In genomic region chr3:5186854-5187151, GRCh38 we compare ENCODE assay signal across 8 cellular contexts. TPM values are rescaled to one million over a fixed set of nuclear protein-coding genes. Genes with fewer than 3 reads are reported as not detected.
DNase-seq lines count a peak whose midpoint lies in the region; ATAC-seq and TF ChIP-seq lines count a peak whose summit lies in the region.

No MANE protein-coding gene starts in this region.

- H3K4me3 ChIP-seq in GM23248 (peak overlapping the region; percentile 76), esophagus (ENCODE audit: low read depth in 1 of 2, low read length in 2 of 2) (peak overlapping the region; percentile 49 to 51), mucosa of descending colon (no peak overlapping the region)

- H3K79me2 ChIP-seq in GM23248 (ENCODE audit: insufficient read depth): peaks cover 42% of the 10 kb centered on the region

- H2AFZ ChIP-seq in GM23248: peak overlapping the region; percentile 79

- H3K9ac ChIP-seq in GM23248: peak overlapping the region; percentile 88

- H3K9me3 ChIP-seq in GM23248 (ENCODE audit: low read depth) (no peaks in the 10 kb centered on the region), esophagus (ENCODE audit: control insufficient read depth in 2 of 2, insufficient read depth in 1 of 2, low read depth in 1 of 2, low read length in 1 of 2) (no peaks in the 10 kb centered on the region), mucosa of descending colon (no peaks in the 10 kb centered on the region)

- peaks cover 16% of the 10 kb centered on the region for H3F3A ChIP-seq in GM23248 (ENCODE audit: insufficient read depth)

- H4K20me1 ChIP-seq in GM23248 (ENCODE audit: insufficient read depth): no peaks in the 10 kb centered on the region

- TF ChIP-seq CTCF in progenitor cell of endocrine pancreas (IDR thresholded peaks at IDR 0.05; ENCODE audit: unreplicated experiment) (no peak), mucosa of descending colon (IDR thresholded peaks at IDR 0.05) (no peak)

- no peaks in the 10 kb centered on the region for H3K9me2 ChIP-seq in GM23248 (ENCODE audit: insufficient read depth)

- peaks cover 1% of the 10 kb centered on the region for H3K36me3 Mint-ChIP-seq in progenitor cell of endocrine pancreas (ENCODE audit: insufficient read depth)

- no peak for ATAC-seq in mucosa of descending colon

- intact Hi-C loops in mucosa of descending colon (cut with DNase I, micrococcal nuclease): loop anchor here in 1 of 2 donors (10.0 kb wide), 1 partner anchor 62 kb away; the partner anchor contains the start of gene ARL8B

- H3K27ac Mint-ChIP-seq in progenitor cell of endocrine pancreas: peak overlapping the region; percentile 95

- in situ Hi-C loops in GM23248 (cut with MboI): no loop called here

- H3K9me3 Mint-ChIP-seq in progenitor cell of endocrine pancreas (ENCODE audit: low read depth): no peaks in the 10 kb centered on the region

- H3K4me1 ChIP-seq in GM23248 (ENCODE audit: insufficient read depth) (peaks cover 17% of the 10 kb centered on the region; the same call in 1 of the 2 replicates), esophagus (ENCODE audit: control insufficient read depth in 2 of 2, insufficient read depth in 2 of 2, low read length in 1 of 2) (peaks cover 0 to 4% of the 10 kb centered on the region in 2 donors), mucosa of descending colon (ENCODE audit: low read depth) (peaks cover 31% of the 10 kb centered on the region)

- H3K27me3 ChIP-seq in GM23248 (replicated peaks; ENCODE audit: insufficient read depth) (no peaks in the 10 kb centered on the region), esophagus (ENCODE audit: control insufficient read depth in 1 of 2, insufficient read depth in 2 of 2, low read length in 2 of 2) (no peaks in the 10 kb centered on the region)

- peak; percentile 74 for DNase-seq in GM23248
- DNase-seq in RKO (ENCODE audit: low spot score): peak; percentile 46
- no peak for DNase-seq in progenitor cell of endocrine pancreas (ENCODE audit: low spot score, unreplicated experiment)
- no peak for DNase-seq in A172 (ENCODE audit: low spot score)
- no peak for DNase-seq in NCI-H526 treated with DMSO at 0.1 percent for 48 hours (lab: John Stamatoyannopoulos, UW)
- no peak for DNase-seq in mucosa of descending colon
- no peak for DNase-seq in DMS79 (lab: John Stamatoyannopoulos, UW)

- 3 to 6% methylated on average over 8 of the region's 8 CpGs for WGBS in GM23248 (ENCODE audit: low coverage in 1 of 2, low lambda C conversion rate in 2 of 2, missing lambda C conversion rate in 2 of 2), 2 experiments
- WGBS in esophagus, 2 donors: 3 to 5% methylated on average over 8 of the region's 8 CpGs

- peak overlapping the region; percentile 83 for H3K4me3 Mint-ChIP-seq in progenitor cell of endocrine pancreas (ENCODE audit: low read depth)

- peak overlapping the region; percentile 85 for H3K4me2 ChIP-seq in GM23248 (ENCODE audit: unreplicated experiment)

- H3K4me1 Mint-ChIP-seq in progenitor cell of endocrine pancreas (ENCODE audit: low read depth): peaks cover 18% of the 10 kb centered on the region

- H3K27ac ChIP-seq in GM23248: peak overlapping the region; percentile 68
- H3K27ac ChIP-seq in esophagus (ENCODE audit: low read depth in 2 of 2, low read length in 1 of 2): peak overlapping the region in 1 of 2 donors; percentile 60

- no peaks in the 10 kb centered on the region for H3K27me3 Mint-ChIP-seq in progenitor cell of endocrine pancreas

- H3K36me3 ChIP-seq in GM23248 (ENCODE audit: low read depth): no peaks in the 10 kb centered on the region
- H3K36me3 ChIP-seq in esophagus (ENCODE audit: control insufficient read depth in 2 of 2, insufficient read depth in 2 of 2, low read length in 1 of 2): peaks cover 0 to 1% of the 10 kb centered on the region in 2 donors
- H3K36me3 ChIP-seq in mucosa of descending colon (ENCODE audit: low read depth): no peaks in the 10 kb centered on the region

RNA-seq across cellular contexts. Expression of gene EDEM1, which starts 0.7 kb away (rescaled TPM):
- 24.3 and 29.2 TPM in 2 replicates for total RNA-seq in GM23248 (2014; rRNA removed; shearing (Covaris generic))
- polyA plus RNA-seq in GM23248 (2016; fragmentation: Nextera tagmentation; extraction: Ambion mirVana) (16.6 and 17.3 TPM in 2 replicates), esophagus (1 to 10 TPM; 5.8 to 9.0 TPM)
- total RNA-seq in progenitor cell of endocrine pancreas (24.1 and 25.4 TPM in 2 replicates), mucosa of descending colon (10 to 100 TPM; 30.3 to 52.6 (median 45.4) TPM)
- total RNA-seq in A172 (2014; rRNA removed; shearing (Covaris generic)): 23.4 and 25.9 TPM in 2 replicates

Comparison
In these comparisons a context has a peak if more than half of its experiments do, and no peak if none do; other contexts are left out.
1. DNase-seq: peak in GM23248 (single experiment) and RKO (single experiment); none in progenitor cell of endocrine pancreas (single experiment), A172 (single experiment), NCI-H526 treated with DMSO at 0.1 percent for 48 hours (single experiment), mucosa of descending colon (0 of 3) and DMS79 (single experiment).